8 cellular contexts compared by ENCODE assay signal in genomic region chr19:1094978-1095701, GRCh38. TPM values are rescaled to one million over a fixed set of nuclear protein-coding genes. Genes with fewer than 3 reads are reported as not detected.
DNase-seq lines count a peak whose midpoint lies in the region; ATAC-seq and TF ChIP-seq lines count a peak whose summit lies in the region.

POLR2E (minus strand) TSS chr19:1095375; CDS start chr19:1095315, 60 bp downstream.

- H3K9me3 ChIP-seq in mucosa of rectum (ENCODE audit: control insufficient read depth in 2 of 2, low read length in 2 of 2) = no peaks in the 10 kb centered on the region

- peaks cover 0 to 2% (median 0%) of the 10 kb centered on the region in 3 donors for H3K9me3 Mint-ChIP-seq in IgD-negative memory B cell

- H3K27ac ChIP-seq in mucosa of rectum (ENCODE audit: low read depth in 2 of 2, low read length in 2 of 2) = peak within 1 kb of the TSS; percentile 52 to 63

- peaks cover 9 to 20% (median 15%) of the 10 kb centered on the region in 3 donors for H3K4me1 Mint-ChIP-seq in IgD-negative memory B cell

- peak; percentile 99 for DNase-seq in DMS 273 (lab: John Stamatoyannopoulos, UW; ENCODE audit: unreplicated experiment)
- peak; percentile 68 for DNase-seq in OCI-M2 (lab: John Stamatoyannopoulos, UW; ENCODE audit: unreplicated experiment)
- peak; percentile 99 for DNase-seq in activated T-cell treated with anti-CD3 and anti-CD28 coated beads, Interleukin-2, amount 50 U/mL, for 1 hour
- peak; percentile 58 for DNase-seq in epithelial cell of proximal tubule (ENCODE audit: low read depth)
- peak; percentile 99 for DNase-seq in stimulated activated CD8-positive, alpha-beta memory T cell treated with anti-CD3 and anti-CD28 coated beads, Interleukin-4, amount 100 ng/mL, for 48 hours

- no peak for TF ChIP-seq CTCF in epithelial cell of proximal tubule (conservative IDR thresholded peaks at IDR 0.05; ENCODE audit: low read depth, low read length)

- peak; percentile 84 for ATAC-seq in GM21528 (IDR thresholded peaks at IDR 0.05; ENCODE audit: low FRiP score, unreplicated experiment)

- H3K4me3 ChIP-seq in epithelial cell of proximal tubule (ENCODE audit: low read depth, low read length) (peak within 1 kb of the TSS; percentile 98), mucosa of rectum (ENCODE audit: low read length in 2 of 2) (peak within 1 kb of the TSS; percentile 73 to 93)

- H3K27ac Mint-ChIP-seq in IgD-negative memory B cell = peak within 1 kb of the TSS; percentile 88 to 91 (median 89)

- no peaks in the 10 kb centered on the region for H3K27me3 ChIP-seq in mucosa of rectum (ENCODE audit: control insufficient read depth in 2 of 2, insufficient read depth in 2 of 2, low read length in 2 of 2)

- peaks cover 22 to 25% of the 10 kb centered on the region in 2 donors for H3K4me1 ChIP-seq in mucosa of rectum (ENCODE audit: control insufficient read depth in 2 of 2, insufficient read depth in 2 of 2, low read length in 2 of 2)

- peaks cover 1% of the 10 kb centered on the region for H3K27me3 Mint-ChIP-seq in IgD-negative memory B cell

- no peaks in the 10 kb centered on the region for H3K36me3 Mint-ChIP-seq in IgD-negative memory B cell

- peak within 1 kb of the TSS; percentile 80 to 90 for H3K9ac ChIP-seq in mucosa of rectum (ENCODE audit: low read depth in 1 of 2, low read length in 2 of 2)

- peak within 1 kb of the TSS; percentile 91 to 98 (median 94) for H3K4me3 Mint-ChIP-seq in IgD-negative memory B cell

- peaks cover 9 to 15% of the 10 kb centered on the region in 2 donors for H3K36me3 ChIP-seq in mucosa of rectum (ENCODE audit: control insufficient read depth in 2 of 2, insufficient read depth in 2 of 2, low read length in 2 of 2)

RNA-seq across cellular contexts. Expression of gene POLR2E, which starts in this region (rescaled TPM):
- 237 TPM for polyA plus RNA-seq in IgD-negative memory B cell
- 248 and 349 TPM in 2 replicates for total RNA-seq in epithelial cell of proximal tubule

Comparison
In these comparisons a context has a peak if more than half of its experiments do, and no peak if none do; other contexts are left out.
1. Peak in every context shown above with its lines: DNase-seq, ATAC-seq, H3K4me3 ChIP-seq and H3K27ac ChIP-seq.